Comparison of ENCODE assay signal across 16 cellular contexts in the genomic region with DNA sequence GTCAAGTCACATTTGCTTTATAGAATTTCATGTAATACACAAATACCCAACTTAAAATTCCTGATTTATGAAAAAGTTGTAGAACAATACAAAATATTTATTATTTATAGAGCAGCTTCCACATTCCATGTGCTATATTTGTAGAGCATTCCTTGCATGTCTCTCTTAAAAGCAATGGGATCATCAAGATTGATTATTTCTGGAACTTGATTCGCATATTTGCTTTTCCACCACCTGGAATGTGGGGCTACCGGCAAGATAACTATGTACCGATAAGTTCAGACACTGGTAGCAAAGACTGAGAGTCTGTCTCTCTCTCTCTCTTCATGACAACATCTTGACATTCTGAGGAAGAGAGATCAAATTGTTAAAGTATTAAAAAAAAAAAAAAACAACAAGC. TPM values are rescaled to one million over a fixed set of nuclear protein-coding genes. Genes with fewer than 3 reads are reported as not detected.
DNase-seq lines count a peak whose midpoint lies in the region; TF ChIP-seq lines count a peak whose summit lies in the region.
"Had no signal": no experiment of that assay in that cellular context is flagged by ENCODE, and none has a peak within 500 bp of the region (broad histone marks: within the 10 kb centered on the region; RNA-seq: fewer than 3 reads in every experiment).

No MANE protein-coding gene starts in this region.

- H3K9me3 Mint-ChIP-seq in Caco-2 (ENCODE audit: unreplicated experiment), result no peaks in the 10 kb centered on the region
- H3K9me3 Mint-ChIP-seq in progenitor cell of endocrine pancreas (ENCODE audit: low read depth), result peaks cover 4% of the 10 kb centered on the region
- H3K9me3 Mint-ChIP-seq: CD4-positive, alpha-beta T cell had no signal

- H3K4me3 ChIP-seq in Caco-2 (ENCODE audit: low read depth, low read length) (no peak overlapping the region), SK-N-SH (ENCODE audit: low read depth in 2 of 2, low read length in 1 of 2) (no peak overlapping the region), fibroblast of the aortic adventitia (ENCODE audit: low read depth, low read length) (no peak overlapping the region)
- H3K4me3 ChIP-seq: HAP-1 had no signal

- H3K36me3 ChIP-seq in Caco-2 (ENCODE audit: control insufficient read depth, insufficient read depth, low read length), result no peaks in the 10 kb centered on the region
- H3K36me3 ChIP-seq in SK-N-SH (replicated peaks in 1 of 2; ENCODE audit: control insufficient read depth in 1 of 2, insufficient read depth in 2 of 2, low read length in 1 of 2), result no peaks in the 10 kb centered on the region
- H3K36me3 ChIP-seq: HAP-1 had no signal

- peaks cover 4% of the 10 kb centered on the region for H3F3A ChIP-seq in SK-N-SH (replicated peaks; ENCODE audit: insufficient read depth)

- no peak for TF ChIP-seq CTCF in Caco-2 (IDR thresholded peaks at IDR 0.05; ENCODE audit: insufficient read depth in 1 of 2, low read depth in 1 of 2, low read length in 1 of 2, severe bottlenecking in 1 of 2, unreplicated experiment in 1 of 2)
- TF ChIP-seq CTCF in SK-N-SH (IDR thresholded peaks at IDR 0.05), result no peak
- no peak for TF ChIP-seq CTCF in fibroblast of the aortic adventitia (IDR thresholded peaks at IDR 0.05; ENCODE audit: insufficient read depth, low read length)
- no peak for TF ChIP-seq CTCF in progenitor cell of endocrine pancreas (IDR thresholded peaks at IDR 0.05; ENCODE audit: unreplicated experiment)

- WGBS in SK-N-SH (ENCODE audit: low lambda C conversion rate), result 51% methylated on average over 3 of the region's 3 CpGs

- H3K27me3 Mint-ChIP-seq in Caco-2 (ENCODE audit: insufficient read depth, unreplicated experiment) (no peaks in the 10 kb centered on the region), progenitor cell of endocrine pancreas (no peaks in the 10 kb centered on the region)
- H3K27me3 Mint-ChIP-seq: CD4-positive, alpha-beta T cell had no signal

- H3K4me1 ChIP-seq in Caco-2, result peaks cover 12% of the 10 kb centered on the region
- peaks cover 0 to 6% of the 10 kb centered on the region in 2 experiments; a peak in 2 of 4 replicates for H3K4me1 ChIP-seq in SK-N-SH (ENCODE audit: control insufficient read depth in 1 of 2, insufficient read depth in 2 of 2, low read depth in 1 of 2, low read length in 1 of 2)
- H3K4me1 ChIP-seq: HAP-1 had no signal

- TF ChIP-seq RAD21 in SK-N-SH (IDR thresholded peaks at IDR 0.05; ENCODE audit: low read length), result no peak

- H3K27ac ChIP-seq in SK-N-SH (ENCODE audit: low read depth in 2 of 2, low read length in 1 of 2), result peak overlapping the region in 1 of 2 experiments; percentile 71; a peak in 1 of 4 replicates

- no peak overlapping the region for H3K4me2 ChIP-seq in SK-N-SH

- peaks cover 10% of the 10 kb centered on the region for H3K36me3 Mint-ChIP-seq in Caco-2 (ENCODE audit: insufficient read depth, unreplicated experiment)
- H3K36me3 Mint-ChIP-seq in progenitor cell of endocrine pancreas (ENCODE audit: insufficient read depth), result peaks cover 4% of the 10 kb centered on the region

- H3K27ac Mint-ChIP-seq in Caco-2 (ENCODE audit: unreplicated experiment) (peak overlapping the region; percentile 76), progenitor cell of endocrine pancreas (peak overlapping the region; percentile 89)
- H3K27ac Mint-ChIP-seq: B cell; CD4-positive, alpha-beta T cell had no signal

- H3K9ac ChIP-seq in SK-N-SH, result no peak overlapping the region

- H3K27me3 ChIP-seq in Caco-2 (replicated peaks; ENCODE audit: control insufficient read depth, insufficient read depth, low read length) (no peaks in the 10 kb centered on the region), SK-N-SH (ENCODE audit: insufficient read depth) (no peaks in the 10 kb centered on the region)

- DNase-seq in Caco-2 (peak; percentile 66 to 70), SK-N-SH (no peak), fibroblast of the aortic adventitia (ENCODE audit: low read depth) (peak; percentile 4), progenitor cell of endocrine pancreas (ENCODE audit: low spot score, unreplicated experiment) (no peak), glomerular visceral epithelial cell (ENCODE audit: extremely low spot score) (no peak), occipital lobe (lab: John Stamatoyannopoulos, UW) (no peak), Ammon's horn (ENCODE audit: low spot score) (no peak)
- DNase-seq in effector CD8-positive, alpha-beta T cell (lab: John Stamatoyannopoulos, UW), result no peak
- DNase-seq: 8988T; C1 segment of cervical spinal cord; CD4-positive, alpha-beta T cell; DND-41; GF-D8; IMR-90 had no signal

- CTCF ChIA-PET in Caco-2 (lab: Charles Lee) (no interaction called here), SK-N-SH (lab: Yijun Ruan, JAX) (interaction anchor here (1.3 kb wide), 1 partner anchor 10 kb away, joined by 3 read pairs; no protein-coding TSS in a partner anchor)

- 0 out of 4 replicates have a peak, but pooled peaks have one; percentile 17 to 63 for TF ChIP-seq EP300 in SK-N-SH (IDR thresholded peaks at IDR 0.05; ENCODE audit: borderline replicate concordance in 1 of 2, low read depth in 1 of 2, low read length in 1 of 2)

- no TSS peak for BruUV-seq in Caco-2 (replicated peaks; lab: Mats Ljungman, UMichigan)

- H4K20me1 ChIP-seq in SK-N-SH (ENCODE audit: insufficient read depth), result no peaks in the 10 kb centered on the region

- H3K4me1 Mint-ChIP-seq in Caco-2 (ENCODE audit: low read depth, unreplicated experiment) (peaks cover 11% of the 10 kb centered on the region), progenitor cell of endocrine pancreas (ENCODE audit: low read depth) (peaks cover 30% of the 10 kb centered on the region)

- H2AFZ ChIP-seq in SK-N-SH (ENCODE audit: low read depth), result no peak overlapping the region

- H3K9me3 ChIP-seq in Caco-2, result peaks cover 22% of the 10 kb centered on the region
- H3K9me3 ChIP-seq in SK-N-SH, result no peaks in the 10 kb centered on the region
- H3K9me3 ChIP-seq: HAP-1 had no signal

- POLR2A ChIA-PET in Caco-2 (lab: Charles Lee), result no interaction called here
- POLR2A ChIA-PET in SK-N-SH (lab: Yijun Ruan, JAX), result no interaction called here

- H3K4me3 Mint-ChIP-seq in Caco-2 (ENCODE audit: unreplicated experiment) (peak overlapping the region; percentile 5), progenitor cell of endocrine pancreas (ENCODE audit: low read depth) (peak overlapping the region; percentile 5)
- H3K4me3 Mint-ChIP-seq: B cell; CD4-positive, alpha-beta T cell had no signal

- H3K79me2 ChIP-seq in SK-N-SH (ENCODE audit: insufficient read depth), result no peaks in the 10 kb centered on the region

- H3K9me2 ChIP-seq in SK-N-SH, result no peaks in the 10 kb centered on the region

- intact Hi-C loops in Caco-2 (cut with micrococcal nuclease; ENCODE audit: unreplicated experiment), result no loop called here

TF ChIP-seq in SK-N-SH, 30 proteins besides CTCF, POLR2A, EP300 and RAD21:
- TF ChIP-seq FOXJ3 (CRISPR knock-in tag; IDR thresholded peaks at IDR 0.05) (no peak), TEAD4 (IDR thresholded peaks at IDR 0.05; ENCODE audit: borderline replicate concordance, insufficient read depth) (peak; percentile 65; the same call in 1 of the 2 replicates), TCF12 (IDR thresholded peaks at IDR 0.05) (peak; percentile 56), JUND (IDR thresholded peaks at IDR 0.05) (peak; percentile 28), YY1 (IDR thresholded peaks at IDR 0.05; ENCODE audit: low read depth) (no peak)
- TF ChIP-seq, protein P1, sequence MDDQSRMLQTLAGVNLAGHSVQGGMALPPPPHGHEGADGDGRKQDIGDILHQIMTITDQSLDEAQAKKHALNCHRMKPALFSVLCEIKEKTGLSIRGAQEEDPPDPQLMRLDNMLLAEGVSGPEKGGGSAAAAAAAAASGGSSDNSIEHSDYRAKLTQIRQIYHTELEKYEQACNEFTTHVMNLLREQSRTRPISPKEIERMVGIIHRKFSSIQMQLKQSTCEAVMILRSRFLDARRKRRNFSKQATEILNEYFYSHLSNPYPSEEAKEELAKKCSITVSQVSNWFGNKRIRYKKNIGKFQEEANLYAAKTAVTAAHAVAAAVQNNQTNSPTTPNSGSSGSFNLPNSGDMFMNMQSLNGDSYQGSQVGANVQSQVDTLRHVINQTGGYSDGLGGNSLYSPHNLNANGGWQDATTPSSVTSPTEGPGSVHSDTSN (IDR thresholded peaks at IDR 0.05), result peak; percentile 64; the same call in 1 of the 2 replicates

RNA-seq across cellular contexts. Expression of gene MAPK10, which starts 59.3 kb away (rescaled TPM):
- total RNA-seq in Caco-2 (2022) (0.28 and 0.79 TPM in 2 replicates), fibroblast of the aortic adventitia (ENCODE audit: low replicate concordance) (48.2 and 69.6 TPM in 2 replicates), progenitor cell of endocrine pancreas (21.4 and 22.1 TPM in 2 replicates), occipital lobe (265 TPM)
- polyA plus RNA-seq in SK-N-SH (2012; rRNA removed), result 8.1 and 13.0 TPM in 2 replicates
- 5.7 and 5.9 TPM in 2 replicates for polyA plus RNA-seq in SK-N-SH (2012; cell fraction: cytosol; rRNA removed)
- 22.4 and 45.1 TPM in 2 replicates for polyA plus RNA-seq in SK-N-SH (2012; cell fraction: nucleus; rRNA removed)

Comparison
In these comparisons a context has a peak if more than half of its experiments do, and no peak if none do; other contexts are left out.
1. DNase-seq: peak in Caco-2 (2 of 2) and fibroblast of the aortic adventitia (single experiment); none in SK-N-SH (single experiment), progenitor cell of endocrine pancreas (single experiment), glomerular visceral epithelial cell (single experiment), occipital lobe (single experiment), Ammon's horn (single experiment) and effector CD8-positive, alpha-beta T cell (single experiment).
2. RNA of gene MAPK10, which starts 59.3 kb away (total RNA-seq): 265 TPM in occipital lobe (single experiment), 48.2 to 69.6 TPM in fibroblast of the aortic adventitia and 21.4 to 22.1 TPM in progenitor cell of endocrine pancreas; 0.28 to 0.79 TPM in Caco-2; every median in the first group is over 10 times any median in the second.